In the genomic region with DNA sequence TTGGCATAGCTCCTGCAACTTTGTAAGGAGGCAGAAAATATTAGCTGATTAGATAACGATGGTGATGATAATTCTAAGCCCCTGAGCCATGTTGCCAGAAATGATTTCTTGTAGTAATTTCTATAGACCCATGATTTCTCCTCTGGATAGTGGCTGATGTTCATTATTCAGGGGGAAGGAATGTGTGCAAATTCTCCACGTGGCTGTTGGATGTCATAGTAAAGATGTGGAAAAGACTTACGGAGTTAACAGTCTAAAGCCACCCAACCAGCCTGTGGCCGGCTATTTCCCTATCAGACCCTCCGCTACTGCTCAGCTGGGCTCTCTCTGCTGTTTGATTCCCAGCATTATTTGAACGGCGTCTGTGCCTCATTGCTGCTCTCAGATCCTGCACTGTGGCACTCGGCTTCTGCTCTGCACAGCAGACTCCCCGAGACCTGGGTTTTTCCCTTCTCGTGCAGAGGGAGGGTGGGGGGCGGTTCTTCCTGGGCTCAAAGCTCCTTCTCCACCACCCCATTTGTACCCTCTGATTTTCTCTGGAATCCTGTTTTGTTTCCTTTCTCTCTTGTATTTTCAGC, we compare ENCODE assay signal across 27 cellular contexts.
"Had no signal": no experiment of that assay in that cellular context is flagged by ENCODE, and none has a peak within 500 bp of the region (broad histone marks: within the 10 kb centered on the region; RNA-seq: fewer than 3 reads in every experiment).

No MANE protein-coding gene starts in this region.

- H3K27ac Mint-ChIP-seq: activated naive CD8-positive, alpha-beta T cell; dendritic cell treated with granulocyte-macrophage colony-stimulating factor and Interleukin-4, amounts not matched to agents 40 ng/mL and 50 ng/mL, for 4 days; endodermal cell; naive B cell; nephron progenitor cell; T-helper 2 cell treated with Interferon-gamma antibody and Interleukin-4, amounts not matched to agents 5 μg/mL and 100 μg/mL, for 36 hours had no signal

- H3K4me3 ChIP-seq: gastrocnemius medialis, left ventricle myocardium inferior, lung, pancreas, prostate gland, spleen, testis, transverse colon had no signal

- ATAC-seq: esophagus mucosa; gastrocnemius medialis; pancreas; stimulated activated naive CD8-positive, alpha-beta T cell treated with anti-CD3 and anti-CD28 coated beads, Interleukin-15, Interleukin-2, amounts not matched to agents 100 U/mL and 50 U/mL, for 24 hours had no signal

- H3K9me3 Mint-ChIP-seq: dendritic cell treated with granulocyte-macrophage colony-stimulating factor and Interleukin-4, amounts not matched to agents 40 ng/mL and 50 ng/mL, for 4 days; endodermal cell; naive B cell; nephron progenitor cell; T-helper 2 cell treated with Interferon-gamma antibody and Interleukin-4, amounts not matched to agents 5 μg/mL and 100 μg/mL, for 36 hours had no signal

- H3K4me1 Mint-ChIP-seq: naive B cell had no signal

- H3K4me1 ChIP-seq: gastrocnemius medialis, left ventricle myocardium inferior, pancreas, prostate gland, spleen, testis, transverse colon had no signal

- H3K9me3 ChIP-seq: gastrocnemius medialis, left ventricle myocardium inferior, pancreas, prostate gland, spleen, testis, transverse colon had no signal

- H3K27me3 ChIP-seq: gastrocnemius medialis, pancreas, testis, transverse colon had no signal

- H3K27ac ChIP-seq: gastrocnemius medialis, left ventricle myocardium inferior, pancreas, prostate gland, spleen, testis, transverse colon had no signal

- H3K36me3 Mint-ChIP-seq: activated naive CD8-positive, alpha-beta T cell; naive B cell had no signal

- H3K36me3 ChIP-seq: gastrocnemius medialis, left ventricle myocardium inferior, pancreas, prostate gland, spleen, transverse colon had no signal

- DNase-seq: activated CD4-positive, alpha-beta T cell treated with anti-CD3 and anti-CD28 coated beads for 4 hours; activated CD4-positive, alpha-beta T cell treated with anti-CD3 and anti-CD28 coated beads, Interleukin-2, amount 50 U/mL, for 48 hours; activated CD8-positive, alpha-beta memory T cell treated with anti-CD3 and anti-CD28 coated beads for 24 hours; activated effector memory CD4-positive, alpha-beta T cell treated with Interleukin-2 at 50 U/mL for 16 hours; activated naive CD4-positive, alpha-beta T cell treated with Interleukin-2 at 50 U/mL for 16 hours; anterior cingulate cortex; central memory CD4-positive, alpha-beta T cell; endodermal cell; gastrocnemius medialis; glutamatergic neuron; islet precursor cell; left ventricle myocardium inferior; naive B cell; nephron progenitor cell; nucleus accumbens; pancreas; spleen; stimulated activated naive CD8-positive, alpha-beta T cell treated with anti-CD3 and anti-CD28 coated beads, Interleukin-15, Interleukin-2, amounts not matched to agents 100 U/mL and 50 U/mL, for 24 hours; T-helper 1 cell; testis; transverse colon had no signal

- H3K4me3 Mint-ChIP-seq: activated naive CD8-positive, alpha-beta T cell; dendritic cell treated with granulocyte-macrophage colony-stimulating factor and Interleukin-4, amounts not matched to agents 40 ng/mL and 50 ng/mL, for 4 days; endodermal cell; naive B cell; nephron progenitor cell; T-helper 2 cell treated with Interferon-gamma antibody and Interleukin-4, amounts not matched to agents 5 μg/mL and 100 μg/mL, for 36 hours had no signal
